ENCODE assay signal across 7 cellular contexts in genomic region chr4:165131247-165131832, GRCh38. TPM values are rescaled to one million over a fixed set of nuclear protein-coding genes. Genes with fewer than 3 reads are reported as not detected.
DNase-seq lines count a peak whose midpoint lies in the region; ATAC-seq and TF ChIP-seq lines count a peak whose summit lies in the region.

No MANE protein-coding gene starts in this region.

- H3K4me1 ChIP-seq in hepatocyte (ENCODE audit: insufficient read depth): no peaks in the 10 kb centered on the region
- H3K4me1 ChIP-seq in smooth muscle cell (ENCODE audit: low read depth): no peaks in the 10 kb centered on the region

- no peak overlapping the region for H3K27ac ChIP-seq in hepatocyte
- no peak overlapping the region for H3K27ac ChIP-seq in smooth muscle cell (ENCODE audit: low read depth)

- WGBS in hepatocyte (ENCODE audit: low lambda C conversion rate, missing lambda C conversion rate): 20% methylated on average over 9 of the region's 9 CpGs
- 19% methylated on average over 9 of the region's 9 CpGs for WGBS in smooth muscle cell (ENCODE audit: low lambda C conversion rate)

- no peak overlapping the region for H2AFZ ChIP-seq in hepatocyte
- no peak overlapping the region for H2AFZ ChIP-seq in smooth muscle cell (ENCODE audit: low read depth)

- DNase-seq in NCI-H1092 treated with DMSO at 0.1 percent for 48 hours (lab: John Stamatoyannopoulos, UW) (peak; percentile 59), T follicular helper cell (ENCODE audit: low read depth) (peak; percentile 63), amygdala (lab: John Stamatoyannopoulos, UW) (peak in 49 of 56 donors; percentile 3 to 91 (median 41)), hepatocyte (ENCODE audit: low spot score) (peak; percentile 74), smooth muscle cell (lab: John Stamatoyannopoulos, UW; ENCODE audit: unreplicated experiment) (peak; percentile 58)

- no peaks in the 10 kb centered on the region for H3K79me2 ChIP-seq in hepatocyte
- H3K79me2 ChIP-seq in smooth muscle cell (ENCODE audit: low read depth): no peaks in the 10 kb centered on the region

- TF ChIP-seq CTCF in GM12875 (IDR thresholded peaks at IDR 0.05; ENCODE audit: borderline replicate concordance, insufficient read depth, low read depth, low read length): peak; percentile 81
- peak; percentile 83 for TF ChIP-seq CTCF in hepatocyte (IDR thresholded peaks at IDR 0.05; ENCODE audit: poor library complexity)
- TF ChIP-seq CTCF in smooth muscle cell (IDR thresholded peaks at IDR 0.05; ENCODE audit: borderline replicate concordance, insufficient read depth, poor library complexity, severe bottlenecking): peak; percentile 88

- H3K9ac ChIP-seq in smooth muscle cell (ENCODE audit: low read depth): no peak overlapping the region

- H3K27me3 ChIP-seq in hepatocyte (peaks cover 4% of the 10 kb centered on the region), smooth muscle cell (ENCODE audit: low read depth) (peaks cover 7% of the 10 kb centered on the region)

- H4K20me1 ChIP-seq in hepatocyte (ENCODE audit: insufficient read depth, poor library complexity, severe bottlenecking) (no peaks in the 10 kb centered on the region), smooth muscle cell (ENCODE audit: low read depth) (no peaks in the 10 kb centered on the region)

- no peaks in the 10 kb centered on the region for H3F3A ChIP-seq in smooth muscle cell (ENCODE audit: low read depth)

- H3K4me2 ChIP-seq in hepatocyte (no peak overlapping the region), smooth muscle cell (no peak overlapping the region)

- no peaks in the 10 kb centered on the region for H3K9me2 ChIP-seq in hepatocyte (replicated peaks; ENCODE audit: insufficient read depth)

- no peaks in the 10 kb centered on the region for H3K36me3 ChIP-seq in hepatocyte (replicated peaks; ENCODE audit: insufficient read depth, low read depth)
- no peaks in the 10 kb centered on the region for H3K36me3 ChIP-seq in smooth muscle cell (ENCODE audit: low read depth)

- no peaks in the 10 kb centered on the region for H3K9me3 ChIP-seq in hepatocyte (ENCODE audit: low read depth)
- H3K9me3 ChIP-seq in smooth muscle cell (replicated peaks; ENCODE audit: low read depth): no peaks in the 10 kb centered on the region

- ATAC-seq in HG02571 (IDR thresholded peaks at IDR 0.05; ENCODE audit: unreplicated experiment): peak; percentile 74

- no peak overlapping the region for H3K4me3 ChIP-seq in GM12875 (ENCODE audit: low read depth, low read length)
- H3K4me3 ChIP-seq in hepatocyte: no peak overlapping the region
- no peak overlapping the region for H3K4me3 ChIP-seq in smooth muscle cell

RNA-seq across cellular contexts. Expression of gene TMEM192, which starts 18.7 kb away (rescaled TPM):
- total RNA-seq in hepatocyte (23.3 and 34.7 TPM in 2 replicates), smooth muscle cell (11.0 and 21.6 TPM in 2 replicates)
- polyA plus RNA-seq in hepatocyte (22.5 and 28.8 TPM in 2 replicates), smooth muscle cell (6.2 and 7.8 TPM in 2 replicates)
